In the genomic region with DNA sequence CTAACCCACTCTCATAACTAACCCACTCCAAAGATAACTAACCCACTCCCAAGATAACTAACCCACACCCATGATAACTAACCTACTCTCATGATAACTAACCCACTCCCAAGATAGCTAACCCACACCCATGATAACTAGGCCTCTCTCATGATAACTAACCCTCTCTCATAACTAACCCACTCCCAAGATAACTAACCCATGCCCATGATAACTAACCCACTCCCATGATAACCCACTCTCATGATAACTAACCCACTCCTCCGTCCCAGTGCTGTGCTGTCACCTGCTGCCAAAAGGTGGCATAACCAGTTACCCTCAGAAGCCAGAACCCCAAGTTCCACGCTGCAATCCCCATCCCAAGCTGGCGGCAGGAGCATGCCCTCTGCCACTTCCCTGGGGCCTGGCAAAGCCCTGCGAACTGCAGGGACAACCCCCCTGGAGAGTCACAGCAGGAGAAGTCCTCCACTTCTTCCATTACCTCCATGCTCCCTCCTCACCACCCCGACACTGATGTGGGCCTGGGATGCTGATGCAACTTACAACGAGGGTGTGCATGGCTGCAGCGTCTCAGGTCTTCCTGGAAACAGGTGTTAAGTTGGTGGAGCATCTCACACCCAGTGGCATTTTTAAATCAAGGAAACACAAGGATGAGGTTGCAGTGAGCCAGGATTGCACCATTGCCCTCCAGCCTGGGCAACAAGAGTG, we compare ENCODE assay signal across 1 cellular context.
TF ChIP-seq lines count a peak whose summit lies in the region.

No MANE protein-coding gene starts in this region.

TF ChIP-seq in H1, 55 proteins besides CTCF, POLR2A, EP300 and RAD21:
- TF ChIP-seq SP2 (IDR thresholded peaks at IDR 0.05; ENCODE audit: low read length), result no peak
- TF ChIP-seq CHD2 (IDR thresholded peaks at IDR 0.05; ENCODE audit: low read length), result 0 out of 2 replicates have a peak, but pooled peaks have one; percentile 39
- TF ChIP-seq EGR1 (IDR thresholded peaks at IDR 0.05; ENCODE audit: borderline replicate concordance, low read depth, low read length), result no peak
- TF ChIP-seq BRCA1 (IDR thresholded peaks at IDR 0.05; ENCODE audit: low read depth, low read length), result peak; percentile 92
- TF ChIP-seq HDAC6 (IDR thresholded peaks at IDR 0.05; ENCODE audit: low read depth, low read length), result no peak
- TF ChIP-seq SAP30 (IDR thresholded peaks at IDR 0.05; ENCODE audit: insufficient read depth, insufficient replicate concordance, low read length), result no peak
- peak; percentile 97 for TF ChIP-seq BACH1 (IDR thresholded peaks at IDR 0.05; ENCODE audit: low read length)
TF ChIP-seq in H1: peak in this region for 3.
